18 cellular contexts compared by ENCODE assay signal in genomic region chr1:231213831-231214573, GRCh38. TPM values are rescaled to one million over a fixed set of nuclear protein-coding genes. Genes with fewer than 3 reads are reported as not detected.
DNase-seq lines count a peak whose midpoint lies in the region; ATAC-seq and TF ChIP-seq lines count a peak whose summit lies in the region.
"Had no signal": no experiment of that assay in that cellular context is flagged by ENCODE, and none has a peak within 500 bp of the region (broad histone marks: within the 10 kb centered on the region; RNA-seq: fewer than 3 reads in every experiment).

No MANE protein-coding gene starts in this region.

- H3K27me3 Mint-ChIP-seq in naive B cell: no peaks in the 10 kb centered on the region
- no peaks in the 10 kb centered on the region for H3K27me3 Mint-ChIP-seq in stimulated activated naive B cell treated with anti-CD40 and anti-IgM and Interleukin-4, amounts not matched to agents 10 μg/mL and 1 μg/mL and 100 μg/mL, for 72 hours

- TF ChIP-seq CTCF in HEK293 (tag by site-specific recombination; IDR thresholded peaks at IDR 0.05): no peak

- H3K4me2 ChIP-seq in BLaER1: peak overlapping the region; percentile 84

- no peaks in the 10 kb centered on the region for H4K20me1 ChIP-seq in BLaER1

- POLR2A ChIA-PET in HEK293 (lab: Yijun Ruan, JAX): interaction anchor here (0.6 kb wide), 1 partner anchor 13 kb away, joined by 6 read pairs; no protein-coding TSS in a partner anchor

- no peaks in the 10 kb centered on the region for H3K9me3 Mint-ChIP-seq in naive B cell
- no peaks in the 10 kb centered on the region for H3K9me3 Mint-ChIP-seq in stimulated activated naive B cell treated with anti-CD40 and anti-IgM and Interleukin-4, amounts not matched to agents 10 μg/mL and 1 μg/mL and 100 μg/mL, for 72 hours
- H3K9me3 Mint-ChIP-seq: CD4-positive, alpha-beta memory T cell; HFFc6 had no signal

- H3K4me1 Mint-ChIP-seq in naive B cell: peaks cover 35 to 48% (median 38%) of the 10 kb centered on the region in 3 donors
- H3K4me1 Mint-ChIP-seq in stimulated activated naive B cell treated with anti-CD40 and anti-IgM and Interleukin-4, amounts not matched to agents 10 μg/mL and 1 μg/mL and 100 μg/mL, for 72 hours: peaks cover 23 to 43% of the 10 kb centered on the region in 2 donors

- H3K4me1 ChIP-seq in BLaER1: peaks cover 71% of the 10 kb centered on the region
- no peaks in the 10 kb centered on the region for H3K4me1 ChIP-seq in HEK293 (ENCODE audit: control insufficient read depth, insufficient read depth, low read length)

- peak overlapping the region; percentile 17 to 91 (median 48) for H3K4me3 Mint-ChIP-seq in naive B cell
- H3K4me3 Mint-ChIP-seq in stimulated activated naive B cell treated with anti-CD40 and anti-IgM and Interleukin-4, amounts not matched to agents 10 μg/mL and 1 μg/mL and 100 μg/mL, for 72 hours: peak overlapping the region in 1 of 2 donors; percentile 34
- H3K4me3 Mint-ChIP-seq: CD4-positive, alpha-beta memory T cell; HFFc6 had no signal

- no peaks in the 10 kb centered on the region for H3K9me3 ChIP-seq in BLaER1
- no peaks in the 10 kb centered on the region for H3K9me3 ChIP-seq in HEK293 (ENCODE audit: control insufficient read depth, insufficient read depth, low read depth, low read length)
- H3K9me3 ChIP-seq: HAP-1 had no signal

- ATAC-seq in naive B cell (ENCODE audit: low read depth in 2 of 2) (no peak), HG02610 (IDR thresholded peaks at IDR 0.05; ENCODE audit: unreplicated experiment) (no peak)
- no peak for ATAC-seq in stimulated activated naive B cell treated with anti-CD40 and anti-IgM and Interleukin-4, amounts not matched to agents 10 μg/mL and 1 μg/mL and 100 μg/mL, for 72 hours (replicated peaks)

- H3K36me3 ChIP-seq in BLaER1 (no peaks in the 10 kb centered on the region), HEK293 (ENCODE audit: control insufficient read depth in 2 of 2, insufficient read depth in 1 of 2, low read length in 2 of 2) (no peaks in the 10 kb centered on the region)
- H3K36me3 ChIP-seq: HAP-1 had no signal

- no peaks in the 10 kb centered on the region for H3K36me3 Mint-ChIP-seq in naive B cell
- H3K36me3 Mint-ChIP-seq in stimulated activated naive B cell treated with anti-CD40 and anti-IgM and Interleukin-4, amounts not matched to agents 10 μg/mL and 1 μg/mL and 100 μg/mL, for 72 hours: peaks cover 0 to 3% of the 10 kb centered on the region in 2 donors
- H3K36me3 Mint-ChIP-seq: CD4-positive, alpha-beta memory T cell had no signal

- CTCF ChIA-PET in HEK293 (lab: Yijun Ruan, JAX): interaction anchor here (0.6 kb wide), 2 partner anchors 252 to 355 kb away, joined by 3 read pairs; no protein-coding TSS in a partner anchor

- no peak for DNase-seq in naive B cell
- DNase-seq in stimulated activated naive B cell treated with anti-CD40 and anti-IgM and Interleukin-4, amounts not matched to agents 10 μg/mL and 1 μg/mL and 100 μg/mL, for 72 hours: no peak
- no peak for DNase-seq in dedifferentiated amniotic fluid mesenchymal stem cell (ENCODE audit: extremely low spot score)
- no peak for DNase-seq in NCI-H510A (lab: John Stamatoyannopoulos, UW)
- DNase-seq: 8988T; AML-193; CD4-positive, alpha-beta memory T cell; DMS153; DMS79 treated with DMSO at 0.1 percent for 48 hours; EL; GOT3; HFFc6; KBM-7 had no signal

- H3K4me3 ChIP-seq in BLaER1 (no peak overlapping the region), HEK293 (ENCODE audit: low read depth, low read length) (no peak overlapping the region)
- H3K4me3 ChIP-seq: HAP-1 had no signal

- H3K27me3 ChIP-seq in BLaER1: no peaks in the 10 kb centered on the region

- H3K27ac Mint-ChIP-seq in naive B cell: peak overlapping the region in 4 of 6 donors; percentile 41 to 96 (median 70)
- peak overlapping the region; percentile 6 for H3K27ac Mint-ChIP-seq in stimulated activated naive B cell treated with anti-CD40 and anti-IgM and Interleukin-4, amounts not matched to agents 10 μg/mL and 1 μg/mL and 100 μg/mL, for 72 hours
- H3K27ac Mint-ChIP-seq: HFFc6 had no signal

- no peak overlapping the region for H3K27ac ChIP-seq in BLaER1
- no peak overlapping the region for H3K27ac ChIP-seq in HEK293 (ENCODE audit: extremely low read depth, low read depth, low read length)
- H3K27ac ChIP-seq: C4-2B had no signal

- H3K9ac ChIP-seq in BLaER1: no peak overlapping the region

TF ChIP-seq in HEK293, 187 proteins besides CTCF, POLR2A, EP300 and RAD21:
- no peak for TF ChIP-seq ZBTB6 (tag by site-specific recombination; IDR thresholded peaks at IDR 0.05)
- no peak for TF ChIP-seq ZNF48 (tag by site-specific recombination; IDR thresholded peaks at IDR 0.05)
- TF ChIP-seq ZNF510 (tag by site-specific recombination; IDR thresholded peaks at IDR 0.05; ENCODE audit: insufficient replicate concordance): peak; percentile 93
TF ChIP-seq in HEK293: peak in this region for 1.

RNA-seq across cellular contexts. Expression of gene GNPAT, which starts 27.0 kb away (rescaled TPM):
- 10 to 100 TPM; 30.7 to 42.0 (median 38.0) TPM for polyA plus RNA-seq in naive B cell (ENCODE audit: low read depth in 6 of 6)

RNA-seq across cellular contexts. Expression of gene TRIM67, which starts 52.1 kb away (rescaled TPM):
- polyA plus RNA-seq in naive B cell (ENCODE audit: low read depth in 6 of 6): not detected
- polyA plus RNA-seq: CD4-positive, alpha-beta memory T cell had no signal
